ENCODE assay signal across 10 cellular contexts in the genomic region with DNA sequence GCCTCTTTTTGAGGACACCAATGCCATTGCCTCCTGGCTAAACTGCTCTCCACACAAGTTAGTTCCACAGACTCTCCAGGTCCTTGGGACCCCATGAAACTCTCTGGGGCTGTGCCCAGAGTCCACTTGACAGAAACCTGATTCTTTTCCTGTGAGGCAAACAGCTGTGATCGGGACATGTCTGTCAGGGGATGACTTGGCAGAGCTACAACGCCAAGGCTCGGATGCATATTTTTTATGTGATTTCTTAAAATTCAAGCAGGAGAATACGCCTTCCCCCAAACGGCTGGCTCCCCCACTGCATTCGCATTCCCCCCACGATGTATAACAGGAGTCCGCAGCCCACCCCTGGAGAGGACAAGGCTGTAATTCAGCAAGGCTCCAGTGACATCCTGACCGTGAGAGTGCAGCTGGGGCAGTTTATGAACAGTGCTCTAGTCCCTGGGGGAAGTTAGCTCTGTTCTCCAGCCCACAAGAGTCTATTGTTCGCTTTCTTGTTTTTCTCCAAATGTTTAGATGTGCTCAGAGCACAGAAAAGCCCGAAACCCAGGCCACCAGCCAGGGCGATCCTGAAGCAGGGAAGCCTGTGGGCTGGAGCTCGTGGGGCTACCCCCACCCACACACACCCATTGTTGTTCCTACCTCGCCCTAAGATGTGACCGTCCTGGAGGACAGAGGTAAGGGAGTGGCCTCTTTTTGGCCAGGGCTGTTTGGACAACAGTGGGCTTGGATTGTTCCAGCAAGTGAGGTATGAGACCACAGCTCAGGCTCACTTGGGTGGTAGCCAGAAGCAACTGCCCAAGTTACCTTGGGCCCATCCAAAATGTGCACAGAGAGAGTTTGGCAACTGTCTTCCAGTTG.
A peak's percentile ranks its signal among the peaks of the same experiment; 100 is the strongest.
DNase-seq lines count a peak whose midpoint lies in the region; ATAC-seq, FAIRE-seq and TF ChIP-seq lines count a peak whose summit lies in the region.
"Had no signal": no experiment of that assay in that cellular context is flagged by ENCODE, and none has a peak within 500 bp of the region (broad histone marks: within the 10 kb centered on the region; RNA-seq: fewer than 3 reads in every experiment).

No MANE protein-coding gene starts in this region.

- no peaks in the 10 kb centered on the region for H3K9me3 ChIP-seq in left lung

- H3K27ac ChIP-seq in left lung: peak overlapping the region; percentile 61 to 76
- H3K27ac ChIP-seq: WERI-Rb-1 had no signal

- intact Hi-C loops in left lung (cut with DNase I): no loop called here

- no peaks in the 10 kb centered on the region for H3K36me3 ChIP-seq in left lung
- H3K36me3 ChIP-seq: WERI-Rb-1 had no signal

- ATAC-seq in left lung (no peak), GM21423 (IDR thresholded peaks at IDR 0.05; ENCODE audit: unreplicated experiment) (no peak)

- DNase-seq in HTR-8/SVneo (ENCODE audit: insufficient read length, low spot score) (no peak), cerebellar cortex (ENCODE audit: low spot score) (peak; percentile 16), left lung (no peak), smooth muscle cell of the brain vasculature (ENCODE audit: low read depth, low spot score) (peak; percentile 78), NCI-H446 treated with DMSO at 0.1 percent for 48 hours (lab: John Stamatoyannopoulos, UW) (no peak), D341Med (ENCODE audit: low spot score) (no peak)
- DNase-seq in activated T-cell treated with anti-CD3 and anti-CD28 coated beads, Interleukin-2, amount 50 U/mL, for 48 hours: no peak
- DNase-seq: NCI-H1048, WERI-Rb-1 had no signal

- no peak for TF ChIP-seq CTCF in left lung (IDR thresholded peaks at IDR 0.05)

- no peak overlapping the region for H3K4me3 ChIP-seq in left lung

- peak; percentile 36 for FAIRE-seq in HTR-8/SVneo (lab: Jason Lieb, UNC)

- H3K4me1 ChIP-seq in left lung: peaks cover 16 to 25% of the 10 kb centered on the region in 2 donors

- peaks cover 0 to 13% of the 10 kb centered on the region in 2 donors for H3K27me3 ChIP-seq in left lung

Comparison
In these comparisons a context has a peak if more than half of its experiments do, and no peak if none do; other contexts are left out.
1. DNase-seq: peak in cerebellar cortex (single experiment) and smooth muscle cell of the brain vasculature (single experiment); none in HTR-8/SVneo (single experiment), left lung (0 of 2), NCI-H446 treated with DMSO at 0.1 percent for 48 hours (single experiment), D341Med (single experiment) and activated T-cell treated with anti-CD3 and anti-CD28 coated beads, Interleukin-2, amount 50 U/mL, for 48 hours (0 of 2).